In genomic region chr5:10403829-10404228, GRCh38 we compare ENCODE assay signal across 1 cellular context.
TF ChIP-seq lines count a peak whose summit lies in the region.

No MANE protein-coding gene starts in this region.

TF ChIP-seq in HEK293, 187 proteins besides CTCF, POLR2A, EP300 and RAD21 (continued from another document and continues in another):
- TF ChIP-seq ZBTB26 (tag by site-specific recombination; optimal IDR thresholded peaks at IDR 0.05) (no peak), ZNF704 (tag by site-specific recombination; IDR thresholded peaks at IDR 0.05) (peak; percentile 74; the same call in 1 of the 2 replicates), REST (tag by site-specific recombination; IDR thresholded peaks at IDR 0.05) (peak; percentile 74; the same call in 1 of the 2 replicates), BCL11B (tag by site-specific recombination; IDR thresholded peaks at IDR 0.05; ENCODE audit: low read depth) (no peak), ZNF639 (tag by site-specific recombination; IDR thresholded peaks at IDR 0.05) (0 out of 2 replicates have a peak, but pooled peaks have one; percentile 47), ZNF214 (tag by site-specific recombination; IDR thresholded peaks at IDR 0.05; ENCODE audit: borderline replicate concordance) (no peak), ZNF558 (tag by site-specific recombination; IDR thresholded peaks at IDR 0.05) (peak; percentile 81; the same call in 1 of the 2 replicates), ZNF23 (tag by site-specific recombination; IDR thresholded peaks at IDR 0.05; ENCODE audit: borderline replicate concordance) (no peak), HIC1 (tag by site-specific recombination; IDR thresholded peaks at IDR 0.05) (no peak), ZBTB10 (tag by site-specific recombination; IDR thresholded peaks at IDR 0.05) (no peak), ZNF645 (tag by site-specific recombination; IDR thresholded peaks at IDR 0.05) (no peak), ZNF302 (tag by site-specific recombination; IDR thresholded peaks at IDR 0.05; ENCODE audit: low read depth) (no peak), ZNF280D (tag by site-specific recombination; IDR thresholded peaks at IDR 0.05) (no peak), ZBTB21 (tag by site-specific recombination; IDR thresholded peaks at IDR 0.05) (0 out of 2 replicates have a peak, but pooled peaks have one; percentile 29), KLF10 (tag by site-specific recombination; IDR thresholded peaks at IDR 0.05) (no peak), ZNF175 (tag by site-specific recombination; IDR thresholded peaks at IDR 0.05) (no peak), ZNF768 (tag by site-specific recombination; IDR thresholded peaks at IDR 0.05) (no peak), ZNF239 (tag by site-specific recombination; IDR thresholded peaks at IDR 0.05) (no peak), MYNN (tag by site-specific recombination; IDR thresholded peaks at IDR 0.05; ENCODE audit: borderline replicate concordance) (peak; percentile 48; the same call in 1 of the 2 replicates), ZNF157 (tag by site-specific recombination; IDR thresholded peaks at IDR 0.05) (no peak), ZEB2 (tag by site-specific recombination; IDR thresholded peaks at IDR 0.05) (no peak), ZBTB6 (tag by site-specific recombination; IDR thresholded peaks at IDR 0.05) (no peak), ZNF701 (tag by site-specific recombination; IDR thresholded peaks at IDR 0.05) (no peak), ZNF394 (tag by site-specific recombination; IDR thresholded peaks at IDR 0.05; ENCODE audit: borderline replicate concordance) (peak; percentile 92; the same call in 1 of the 2 replicates), ZNF121 (tag by site-specific recombination; IDR thresholded peaks at IDR 0.05) (0 out of 2 replicates have a peak, but pooled peaks have one; percentile 14), ZNF664 (tag by site-specific recombination; IDR thresholded peaks at IDR 0.05) (0 out of 2 replicates have a peak, but pooled peaks have one; percentile 42), ZNF404 (tag by site-specific recombination; IDR thresholded peaks at IDR 0.05) (0 out of 2 replicates have a peak, but pooled peaks have one; percentile 83), ZNF223 (tag by site-specific recombination; IDR thresholded peaks at IDR 0.05) (no peak), ZSCAN23 (tag by site-specific recombination; IDR thresholded peaks at IDR 0.05) (no peak), SP7 (tag by site-specific recombination; IDR thresholded peaks at IDR 0.05) (no peak), ZNF747 (tag by site-specific recombination; IDR thresholded peaks at IDR 0.05) (no peak), AEBP2 (tag by site-specific recombination; IDR thresholded peaks at IDR 0.05; ENCODE audit: borderline replicate concordance) (peak; percentile 83; the same call in 1 of the 2 replicates), KLF7 (tag by site-specific recombination; IDR thresholded peaks at IDR 0.05; ENCODE audit: borderline replicate concordance) (peak; percentile 49; the same call in 1 of the 2 replicates), ZNF169 (tag by site-specific recombination; IDR thresholded peaks at IDR 0.05) (no peak), ZNF623 (tag by site-specific recombination; IDR thresholded peaks at IDR 0.05) (peak; percentile 75), ZNF514 (tag by site-specific recombination; IDR thresholded peaks at IDR 0.05) (0 out of 2 replicates have a peak, but pooled peaks have one; percentile 69), EGR2 (tag by site-specific recombination; IDR thresholded peaks at IDR 0.05; ENCODE audit: low read depth) (no peak), ZNF350 (tag by site-specific recombination; IDR thresholded peaks at IDR 0.05) (no peak), ZNF561 (tag by site-specific recombination; IDR thresholded peaks at IDR 0.05; ENCODE audit: borderline replicate concordance) (no peak)
